ENCODE assay signal across 8 cellular contexts in genomic region chr6:31582230-31582601, GRCh38. TPM values are rescaled to one million over a fixed set of nuclear protein-coding genes. Genes with fewer than 3 reads are reported as not detected.
DNase-seq lines count a peak whose midpoint lies in the region; ATAC-seq and TF ChIP-seq lines count a peak whose summit lies in the region.

LTB (minus strand) TSS chr6:31582424; CDS start chr6:31582417, 7 bp downstream.

- TF ChIP-seq CTCF in cardiac muscle cell (IDR thresholded peaks at IDR 0.05; ENCODE audit: low read depth, low read length) = no peak

- no peaks in the 10 kb centered on the region for H3K36me3 ChIP-seq in cardiac muscle cell
- no peaks in the 10 kb centered on the region for H3K36me3 ChIP-seq in iPS-20b (ENCODE audit: insufficient read depth, low read depth, low read length)

- H3K27me3 ChIP-seq in cardiac muscle cell (no peaks in the 10 kb centered on the region), iPS-20b (ENCODE audit: insufficient read depth, low read length) (peaks cover 31% of the 10 kb centered on the region)

- H3K9ac ChIP-seq in iPS-20b (ENCODE audit: low read depth, low read length) = peak within 1 kb of the TSS; percentile 86

- H3K36me3 Mint-ChIP-seq in activated naive CD4-positive, alpha-beta T cell treated with anti-CD3 and anti-CD28 coated beads, Interleukin-2, amount 50 U/mL, for 72 hours = peaks cover 45 to 51% of the 10 kb centered on the region in 2 donors

- DNase-seq in cardiac muscle cell (ENCODE audit: low read depth in 1 of 2, low spot score in 1 of 2) (no peak), Right ventricle myocardium superior (no peak), NCI-H524 treated with DMSO at 0.1 percent for 48 hours (lab: John Stamatoyannopoulos, UW) (no peak), NCI-H345 treated with DMSO at 0.1 percent for 48 hours (lab: John Stamatoyannopoulos, UW; ENCODE audit: unreplicated experiment) (no peak), ureter (ENCODE audit: low spot score) (no peak)
- DNase-seq in activated naive CD4-positive, alpha-beta T cell treated with anti-CD3 and anti-CD28 coated beads, Interleukin-2, amount 50 U/mL, for 72 hours (ENCODE audit: low spot score in 2 of 2) = no peak
- DNase-seq in stimulated activated naive CD4-positive, alpha-beta T cell treated with Interleukin-2 at 50 U/mL for 16 hours (lab: John Stamatoyannopoulos, UW) = peak; percentile 47

- H3K9me3 ChIP-seq in cardiac muscle cell (ENCODE audit: low read depth) (no peaks in the 10 kb centered on the region), iPS-20b (ENCODE audit: insufficient read depth, low read depth, low read length) (no peaks in the 10 kb centered on the region)

- H3K27ac ChIP-seq in cardiac muscle cell (peak within 1 kb of the TSS; percentile 64), iPS-20b (ENCODE audit: low read length) (no peak within 1 kb of the TSS)

- H3K27ac Mint-ChIP-seq in activated naive CD4-positive, alpha-beta T cell treated with anti-CD3 and anti-CD28 coated beads, Interleukin-2, amount 50 U/mL, for 72 hours = peak within 1 kb of the TSS; percentile 95 to 98

- no peaks in the 10 kb centered on the region for H3K9me3 Mint-ChIP-seq in activated naive CD4-positive, alpha-beta T cell treated with anti-CD3 and anti-CD28 coated beads, Interleukin-2, amount 50 U/mL, for 72 hours

- H3K4me1 ChIP-seq in cardiac muscle cell (ENCODE audit: low read depth) = peaks cover 3% of the 10 kb centered on the region
- no peaks in the 10 kb centered on the region; the same call in 1 of the 2 replicates for H3K4me1 ChIP-seq in iPS-20b (ENCODE audit: insufficient read depth, low read length)

- no peak for ATAC-seq in Right ventricle myocardium superior (ENCODE audit: poor library complexity)
- peak; percentile 3 to 14 for ATAC-seq in activated naive CD4-positive, alpha-beta T cell treated with anti-CD3 and anti-CD28 coated beads, Interleukin-2, amount 50 U/mL, for 72 hours

- H3K4me3 ChIP-seq in cardiac muscle cell (peak within 1 kb of the TSS; percentile 54), iPS-20b (ENCODE audit: low read length) (peak within 1 kb of the TSS; percentile 94)

- intact Hi-C loops in Right ventricle myocardium superior (cut with DNase I) = loop anchor here (5.0 kb wide), 1 partner anchor 35 kb away; the partner anchor contains the start of genes ATP6V1G2 and NFKBIL1

RNA-seq across cellular contexts. Expression of gene LTB, which starts in this region (rescaled TPM):
- total RNA-seq in cardiac muscle cell (0.70 TPM in 1 of 2 replicates, not detected in the other), Right ventricle myocardium superior (not detected), ureter (0.42 TPM)
- 0.61 and 1.5 TPM in 2 replicates for polyA plus RNA-seq in cardiac muscle cell
- total RNA-seq in activated naive CD4-positive, alpha-beta T cell treated with anti-CD3 and anti-CD28 coated beads, Interleukin-2, amount 50 U/mL, for 72 hours = 100 to 1,000 TPM in 1 of 2 donors, 10 to 100 TPM in 1; 89.3 to 294 TPM

Comparison
In these comparisons a context has a peak if more than half of its experiments do, and no peak if none do; other contexts are left out.
1. RNA of gene LTB (total RNA-seq): 89.3 to 294 TPM in activated naive CD4-positive, alpha-beta T cell treated with anti-CD3 and anti-CD28 coated beads, Interleukin-2, amount 50 U/mL, for 72 hours; 0.42 TPM in ureter (single experiment), not detected in Right ventricle myocardium superior (single experiment) and 0.70 TPM in cardiac muscle cell; every median in the first group is over 10 times any median in the second.